In the genomic region with DNA sequence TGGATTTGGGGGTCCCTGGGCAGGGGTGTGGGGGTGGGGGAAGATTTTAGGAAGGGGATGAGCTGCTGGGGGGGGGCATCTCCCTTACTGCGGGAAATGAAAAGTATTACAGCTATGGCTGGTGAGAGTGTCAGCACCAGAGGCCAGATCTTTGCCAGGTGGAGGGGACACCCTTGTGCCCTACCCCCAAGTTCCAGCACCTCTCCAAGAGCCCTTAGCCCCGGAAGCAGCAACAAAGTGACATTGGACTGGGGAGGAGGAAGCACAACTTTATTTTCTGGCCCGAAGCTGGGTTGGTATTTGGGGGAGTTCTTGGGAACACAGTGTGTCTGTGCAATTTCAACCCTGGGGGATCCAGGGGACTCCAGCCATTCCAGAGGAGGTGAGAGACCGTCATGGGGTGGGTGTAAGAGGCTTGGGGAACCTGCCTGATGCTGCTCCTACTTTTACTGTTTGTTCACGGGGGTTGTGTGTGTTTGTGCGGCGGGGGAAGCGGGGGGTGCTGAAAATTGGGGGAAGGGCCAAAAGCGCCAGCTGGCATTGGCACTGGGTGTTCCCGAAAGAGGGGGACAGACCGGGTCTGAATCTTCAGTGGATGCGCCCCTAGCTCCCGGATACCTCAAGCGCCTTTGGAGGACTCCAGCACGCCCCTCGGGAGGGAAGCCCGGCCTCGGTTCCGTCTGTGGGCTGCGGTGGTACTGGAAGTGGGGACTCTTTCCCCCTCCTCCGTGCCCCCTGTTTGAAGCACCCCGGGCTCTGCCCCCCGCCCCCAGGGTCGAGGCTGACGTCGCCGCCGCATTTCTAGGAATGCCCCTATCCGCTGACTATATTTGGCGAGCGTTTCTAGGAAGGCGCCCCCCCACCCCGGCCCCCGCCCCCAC, we compare ENCODE assay signal across 8 cellular contexts.
DNase-seq lines count a peak whose midpoint lies in the region; ATAC-seq and TF ChIP-seq lines count a peak whose summit lies in the region.

No MANE protein-coding gene starts in this region.

- peak overlapping the region in 1 of 2 donors; percentile 37 for H3K4me3 ChIP-seq in CD4-positive, alpha-beta memory T cell (ENCODE audit: low read length in 2 of 2)
- H3K4me3 ChIP-seq in fibroblast of lung (replicated peaks in 1 of 4; ENCODE audit: control extremely low read depth in 1 of 4, insufficient read depth in 1 of 4, low read depth in 3 of 4, low read length in 4 of 4) (peak overlapping the region; percentile 38 to 63 (median 60)), ovary (peak overlapping the region; percentile 75)

- peaks cover 0 to 2% of the 10 kb centered on the region in 2 donors for H3K36me3 Mint-ChIP-seq in CD4-positive, alpha-beta memory T cell
- H3K36me3 Mint-ChIP-seq in activated B cell treated with CpG ODN at 0.5 μM for 24 hours (ENCODE audit: low read depth) = no peaks in the 10 kb centered on the region

- CTCF ChIA-PET in CD4-positive, alpha-beta memory T cell (lab: Charles Lee; ENCODE audit: partially characterized antibody) = interaction anchor here (0.8 to 1.0 kb wide), 2 partner anchors 15 to 52 kb away, joined by 3 to 4 read pairs; no protein-coding TSS in a partner anchor
- CTCF ChIA-PET in activated B cell treated with CpG ODN at 0.5 μM for 24 hours (lab: Charles Lee) = interaction anchor here (0.9 to 1.7 kb wide), 5 partner anchors 14 to 379 kb away, joined by 3 to 27 read pairs (median 3); no protein-coding TSS in a partner anchor

- H3K27me3 ChIP-seq in CD4-positive, alpha-beta memory T cell (ENCODE audit: insufficient read depth, low read length) = peaks cover 10% of the 10 kb centered on the region
- no peaks in the 10 kb centered on the region for H3K27me3 ChIP-seq in fibroblast of lung (ENCODE audit: control insufficient read depth, insufficient read depth, low read length)
- no peaks in the 10 kb centered on the region for H3K27me3 ChIP-seq in ovary

- H2AFZ ChIP-seq in fibroblast of lung (ENCODE audit: low read length) = peak overlapping the region; percentile 60

- H3K27ac Mint-ChIP-seq in CD4-positive, alpha-beta memory T cell = peak overlapping the region in 5 of 7 donors; percentile 48 to 84 (median 67)
- peak overlapping the region; percentile 61 for H3K27ac Mint-ChIP-seq in activated B cell treated with CpG ODN at 0.5 μM for 24 hours

- H3K27ac ChIP-seq in CD4-positive, alpha-beta memory T cell (ENCODE audit: low read depth, low read length) = no peak overlapping the region
- H3K27ac ChIP-seq in fibroblast of lung (ENCODE audit: insufficient read depth, low read length) (peak overlapping the region; percentile 65), ovary (peak overlapping the region in 1 of 2 donors; percentile 1)

- H3K9me3 Mint-ChIP-seq in CD4-positive, alpha-beta memory T cell = no peaks in the 10 kb centered on the region
- H3K9me3 Mint-ChIP-seq in activated B cell treated with CpG ODN at 0.5 μM for 24 hours = no peaks in the 10 kb centered on the region

- peaks cover 3 to 8% of the 10 kb centered on the region in 2 donors for H3K27me3 Mint-ChIP-seq in CD4-positive, alpha-beta memory T cell
- peaks cover 14% of the 10 kb centered on the region for H3K27me3 Mint-ChIP-seq in activated B cell treated with CpG ODN at 0.5 μM for 24 hours

- POLR2A ChIA-PET in CD4-positive, alpha-beta memory T cell (lab: Charles Lee; ENCODE audit: partially characterized antibody) = interaction anchor here (1.0 to 1.4 kb wide), 2 partner anchors 15 to 17 kb away, joined by 4 to 8 read pairs; no protein-coding TSS in a partner anchor
- POLR2A ChIA-PET in activated B cell treated with CpG ODN at 0.5 μM for 24 hours (lab: Charles Lee) = interaction anchor here (0.8 to 1.2 kb wide), 5 partner anchors 9 to 1773 kb away, joined by 3 to 13 read pairs (median 6); a partner anchor contains a TSS

- H3K4me2 ChIP-seq in fibroblast of lung (ENCODE audit: extremely low read depth, insufficient read depth, low read length) = peak overlapping the region; percentile 90

- TF ChIP-seq CTCF in activated B cell treated with CpG ODN at 0.5 μM for 24 hours (IDR thresholded peaks at IDR 0.05) (no peak), fibroblast of lung (conservative IDR thresholded peaks at IDR 0.05 in 1 of 2, IDR thresholded peaks at IDR 0.05 in 1 of 2; ENCODE audit: low read depth in 1 of 2, low read length in 2 of 2) (no peak), ovary (IDR thresholded peaks at IDR 0.05) (no peak)

- H3K4me3 Mint-ChIP-seq in CD4-positive, alpha-beta memory T cell = peak overlapping the region; percentile 79 to 90 (median 84)
- peak overlapping the region; percentile 83 for H3K4me3 Mint-ChIP-seq in activated B cell treated with CpG ODN at 0.5 μM for 24 hours

- H3K4me1 ChIP-seq in CD4-positive, alpha-beta memory T cell (ENCODE audit: insufficient read depth, low read length) = peaks cover 17% of the 10 kb centered on the region
- H3K4me1 ChIP-seq in fibroblast of lung (ENCODE audit: control insufficient read depth, extremely low read depth, insufficient read depth, low read length) (peaks cover 3% of the 10 kb centered on the region), ovary (ENCODE audit: insufficient read depth) (peaks cover 3% of the 10 kb centered on the region)

- no peaks in the 10 kb centered on the region for H3K36me3 ChIP-seq in CD4-positive, alpha-beta memory T cell (ENCODE audit: insufficient read depth, low read length)
- no peaks in the 10 kb centered on the region for H3K36me3 ChIP-seq in fibroblast of lung (ENCODE audit: control insufficient read depth, insufficient read depth, low read length)
- H3K36me3 ChIP-seq in ovary = no peaks in the 10 kb centered on the region

- no peak for DNase-seq in CD4-positive, alpha-beta memory T cell
- peak; percentile 35 for DNase-seq in HCEC 1CT
- no peak for DNase-seq in activated B cell treated with CpG ODN at 0.5 μM for 24 hours
- no peak for DNase-seq in fibroblast of lung (ENCODE audit: low read depth in 2 of 2)
- DNase-seq in ovary = peak; percentile 44 to 74 (median 68)
- DNase-seq in epidermal melanocyte (ENCODE audit: insufficient read length, low spot score) = no peak
- no peak for DNase-seq in cerebellum (ENCODE audit: low spot score)

- TF ChIP-seq POLR2A in ovary (IDR thresholded peaks at IDR 0.05) = no peak

- H4K20me1 ChIP-seq in fibroblast of lung (ENCODE audit: control insufficient read depth, extremely low read depth, insufficient read depth, low read length) = no peaks in the 10 kb centered on the region

- peaks cover 5 to 20% (median 9%) of the 10 kb centered on the region in 4 donors for H3K4me1 Mint-ChIP-seq in CD4-positive, alpha-beta memory T cell
- H3K4me1 Mint-ChIP-seq in activated B cell treated with CpG ODN at 0.5 μM for 24 hours = peaks cover 16% of the 10 kb centered on the region

- H3K9me3 ChIP-seq in CD4-positive, alpha-beta memory T cell (ENCODE audit: control insufficient read depth in 1 of 2, low read length in 2 of 2) = no peaks in the 10 kb centered on the region
- H3K9me3 ChIP-seq in fibroblast of lung (ENCODE audit: control insufficient read depth, insufficient read depth, low read depth, low read length) (no peaks in the 10 kb centered on the region), ovary (no peaks in the 10 kb centered on the region)

- H3K79me2 ChIP-seq in fibroblast of lung (ENCODE audit: control insufficient read depth, insufficient read depth, low read length) = peaks cover 40% of the 10 kb centered on the region

- TF ChIP-seq EP300 in ovary (IDR thresholded peaks at IDR 0.05) = no peak

- intact Hi-C loops in CD4-positive, alpha-beta memory T cell (cut with micrococcal nuclease) = loop anchor here (1.0 kb wide), 1 partner anchor 16 kb away; no protein-coding TSS in a partner anchor
- intact Hi-C loops in activated B cell treated with CpG ODN at 0.5 μM for 24 hours (cut with micrococcal nuclease) = loop anchor here (1.0 to 10.0 kb wide), 5 partner anchors 16 to 379 kb away; a partner anchor contains a TSS
- intact Hi-C loops in ovary (cut with DNase I) = loop anchor here in 3 of 4 donors (1.0 to 10.0 kb wide), 4 partner anchors 227 to 379 kb away; a partner anchor contains a TSS

- WGBS in ovary, 3 donors = 0 to 4% (median 1%) methylated on average over 21 to 34 of the region's 34 CpGs

- peak overlapping the region; percentile 55 for H3K9ac ChIP-seq in fibroblast of lung (ENCODE audit: insufficient read depth, low read length)

- ATAC-seq in activated B cell treated with CpG ODN at 0.5 μM for 24 hours (ENCODE audit: low read depth) (no peak), HG02610 (IDR thresholded peaks at IDR 0.05; ENCODE audit: unreplicated experiment) (no peak)

Comparison
In these comparisons a context has a peak if more than half of its experiments do, and no peak if none do; other contexts are left out.
1. DNase-seq: peak in HCEC 1CT (single experiment) and ovary (5 of 5); none in CD4-positive, alpha-beta memory T cell (0 of 5), activated B cell treated with CpG ODN at 0.5 μM for 24 hours (single experiment), fibroblast of lung (0 of 2), epidermal melanocyte (single experiment) and cerebellum (single experiment).